8 cellular contexts compared by ENCODE assay signal in the genomic region with DNA sequence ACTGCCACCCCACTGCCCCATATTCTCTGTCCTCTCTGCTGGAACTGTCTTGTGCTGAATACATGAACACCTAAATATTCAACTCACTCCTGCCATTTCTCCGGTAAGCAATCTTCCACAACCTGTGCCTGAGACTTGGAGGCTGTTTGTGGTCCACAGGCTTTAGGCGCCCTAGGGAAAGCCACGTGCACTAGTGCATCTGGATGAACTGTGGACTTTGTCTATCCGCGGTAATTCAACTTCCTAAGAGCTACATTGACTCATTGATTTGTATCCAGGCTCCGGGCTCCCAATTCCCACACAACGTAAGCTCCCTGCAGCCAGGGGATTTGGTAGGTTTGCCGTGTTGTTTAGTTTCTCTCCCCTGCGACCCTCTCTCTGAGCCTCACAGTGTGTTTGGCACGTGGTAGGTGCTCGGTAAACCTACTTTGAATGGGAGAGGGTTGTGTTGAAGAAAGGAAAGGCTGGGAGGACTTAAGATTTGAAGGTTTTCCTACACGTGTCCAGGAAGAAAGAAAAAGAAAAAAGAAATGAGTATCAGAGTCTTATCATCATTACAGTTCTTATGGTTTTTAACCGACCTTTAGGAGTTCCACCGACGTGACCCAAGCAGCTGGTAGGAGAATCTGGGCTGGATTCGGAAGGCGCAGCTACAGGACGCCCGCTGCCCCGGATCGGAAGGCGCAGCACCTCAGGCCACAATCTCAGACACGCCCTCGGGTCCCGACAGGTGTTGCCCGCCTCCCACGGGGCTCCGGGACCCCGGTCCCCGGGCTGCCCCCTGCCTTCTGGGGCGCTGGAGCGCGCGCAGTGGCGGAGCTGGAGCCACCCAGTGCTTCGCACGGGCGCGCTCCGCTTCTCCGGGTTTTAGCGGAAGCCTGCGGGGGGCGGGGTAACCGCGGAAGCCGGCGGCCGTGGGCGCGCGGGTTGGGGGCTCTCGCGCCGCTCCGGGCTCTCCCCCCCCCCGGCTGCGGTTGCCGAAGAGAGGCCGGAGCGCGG.
DNase-seq lines count a peak whose midpoint lies in the region; ATAC-seq and TF ChIP-seq lines count a peak whose summit lies in the region.

No MANE protein-coding gene starts in this region.

- intact Hi-C loops in left ventricle myocardium inferior (cut with micrococcal nuclease) (no loop called here), cardiac septum (cut with DNase I) (no loop called here), right lobe of liver (cut with DNase I) (no loop called here)

- H3K36me3 ChIP-seq in left ventricle myocardium inferior, result no peaks in the 10 kb centered on the region
- peaks cover 49% of the 10 kb centered on the region for H3K36me3 ChIP-seq in WERI-Rb-1
- no peaks in the 10 kb centered on the region for H3K36me3 ChIP-seq in right lobe of liver
- no peaks in the 10 kb centered on the region for H3K36me3 ChIP-seq in urinary bladder (ENCODE audit: insufficient read depth)

- no peak for TF ChIP-seq POLR2A in right lobe of liver (IDR thresholded peaks at IDR 0.05)

- DNase-seq in left ventricle myocardium inferior, result no peak
- DNase-seq in cardiac septum (ENCODE audit: low spot score), result no peak
- DNase-seq in WERI-Rb-1, result peak; percentile 92
- no peak for DNase-seq in right lobe of liver

- peak overlapping the region; percentile 56 for H3K4me3 ChIP-seq in left ventricle myocardium inferior
- peak overlapping the region; percentile 60 for H3K4me3 ChIP-seq in WERI-Rb-1 (ENCODE audit: low read depth, low read length)
- H3K4me3 ChIP-seq in right lobe of liver, result peak overlapping the region in 1 of 3 donors; percentile 41
- peak overlapping the region; percentile 39 for H3K4me3 ChIP-seq in urinary bladder (ENCODE audit: low read depth, low read length)

- H3K9me3 ChIP-seq in left ventricle myocardium inferior (replicated peaks) (no peaks in the 10 kb centered on the region), WERI-Rb-1 (ENCODE audit: severe bottlenecking) (no peaks in the 10 kb centered on the region), right lobe of liver (no peaks in the 10 kb centered on the region)

- TF ChIP-seq CTCF in left ventricle myocardium inferior (IDR thresholded peaks at IDR 0.05; ENCODE audit: borderline replicate concordance) (no peak), WERI-Rb-1 (IDR thresholded peaks at IDR 0.05; ENCODE audit: low read depth, low read length) (no peak), right lobe of liver (IDR thresholded peaks at IDR 0.05) (no peak)

- 14% methylated on average over 16 of the region's 62 CpGs for WGBS in right lobe of liver (ENCODE audit: insufficient coverage, low coverage, low lambda C conversion rate, missing lambda C conversion rate)
- 9% methylated on average over 62 of the region's 62 CpGs for WGBS in urinary bladder

- H3K27ac ChIP-seq in left ventricle myocardium inferior (replicated peaks) (no peak overlapping the region), WERI-Rb-1 (peak overlapping the region; percentile 90), right lobe of liver (no peak overlapping the region), urinary bladder (ENCODE audit: low read depth) (no peak overlapping the region)

- H3K27me3 ChIP-seq in left ventricle myocardium inferior (ENCODE audit: low read depth) (peaks cover 64% of the 10 kb centered on the region), WERI-Rb-1 (ENCODE audit: insufficient read depth, low read depth, severe bottlenecking) (no peaks in the 10 kb centered on the region), right lobe of liver (peaks cover 0 to 5% of the 10 kb centered on the region in 2 donors)

- peaks cover 9% of the 10 kb centered on the region for H3K4me1 ChIP-seq in left ventricle myocardium inferior
- H3K4me1 ChIP-seq in right lobe of liver, result no peaks in the 10 kb centered on the region
- H3K4me1 ChIP-seq in urinary bladder (ENCODE audit: insufficient read depth), result no peaks in the 10 kb centered on the region

- ATAC-seq in right lobe of liver (peak; percentile 21 to 46 (median 36)), GM21526 (IDR thresholded peaks at IDR 0.05; ENCODE audit: low FRiP score, unreplicated experiment) (no peak), GM19452 (IDR thresholded peaks at IDR 0.05; ENCODE audit: unreplicated experiment) (no peak), GM18861 (IDR thresholded peaks at IDR 0.05; ENCODE audit: unreplicated experiment) (no peak)

Comparison
In these comparisons a context has a peak if more than half of its experiments do, and no peak if none do; other contexts are left out.
1. ATAC-seq: peak in right lobe of liver (4 of 4); none in GM21526 (single experiment), GM19452 (single experiment) and GM18861 (single experiment).